Comparison of ENCODE assay signal across 29 cellular contexts in genomic region chr15:79194386-79194785, GRCh38.
"Had no signal": no experiment of that assay in that cellular context is flagged by ENCODE, and none has a peak within 500 bp of the region (broad histone marks: within the 10 kb centered on the region; RNA-seq: fewer than 3 reads in every experiment).

No MANE protein-coding gene starts in this region.

- H3K4me3 ChIP-seq: pancreas, prostate gland, right lobe of liver, sigmoid colon, skin epidermis, smooth muscle cell, spleen, suprapubic skin, testis, tibial artery, transverse colon, upper lobe of right lung, uterus had no signal

- H3K36me3 ChIP-seq: neutrophil, pancreas, prostate gland, right lobe of liver, sigmoid colon, spleen, suprapubic skin, tibial artery, transverse colon, upper lobe of right lung, uterus had no signal

- H3K9me3 ChIP-seq: neutrophil, pancreas, prostate gland, right lobe of liver, sigmoid colon, spleen, suprapubic skin, testis, tibial artery, transverse colon, upper lobe of right lung, uterus had no signal

- H3K27me3 ChIP-seq: right lobe of liver, sigmoid colon, testis, uterus had no signal

- H3K4me2 ChIP-seq: smooth muscle cell had no signal

- ATAC-seq: naive thymus-derived CD8-positive, alpha-beta T cell; natural killer cell treated with Interleukin-12 subunit alpha and Interleukin-12 subunit beta and Interleukin-15 and Interleukin-18, amount 100 ng/mL, for 72 hours; pancreas; right cardiac atrium; right lobe of liver; stimulated activated memory B cell treated with anti-CD40 and anti-IgM and Interleukin-4, amounts not matched to agents 10 μg/mL and 1 μg/mL and 100 μg/mL, for 72 hours; stimulated activated naive CD8-positive, alpha-beta T cell treated with anti-CD3 and anti-CD28 coated beads, Interleukin-15, amount 100 ng/mL, for 72 hours; stimulated activated naive CD8-positive, alpha-beta T cell treated with anti-CD3 and anti-CD28 coated beads, Interleukin-15, Interleukin-2, amounts not matched to agents 100 U/mL and 50 U/mL, for 24 hours; upper lobe of right lung had no signal

- DNase-seq: naive thymus-derived CD8-positive, alpha-beta T cell; nephron progenitor cell; nucleus accumbens; pancreas; right cardiac atrium; right lobe of liver; sigmoid colon; spleen; stimulated activated CD4-positive, alpha-beta T cell treated with anti-CD3 and anti-CD28 coated beads, Interleukin-12 subunit alpha, Interleukin-12 subunit beta, amount 100 ng/mL, for 4 hours; stimulated activated CD4-positive, alpha-beta T cell treated with anti-CD3 and anti-CD28 coated beads, Interleukin-1b, Interleukin-23, amount 100 ng/mL, for 48 hours; stimulated activated CD4-positive, alpha-beta T cell treated with anti-CD3 and anti-CD28 coated beads, Interleukin-4, amount 100 ng/mL, for 1 hour; stimulated activated CD4-positive, alpha-beta T cell treated with anti-CD3 and anti-CD28 coated beads, Interleukin-4, amount 100 ng/mL, for 4 hours; stimulated activated CD8-positive, alpha-beta memory T cell treated with anti-CD3 and anti-CD28 coated beads, Interleukin-4, amount 100 ng/mL, for 48 hours; stimulated activated naive CD4-positive, alpha-beta T cell; stimulated activated naive CD8-positive, alpha-beta T cell treated with anti-CD3 and anti-CD28 coated beads, Interleukin-15, amount 100 ng/mL, for 72 hours; stimulated activated naive CD8-positive, alpha-beta T cell treated with anti-CD3 and anti-CD28 coated beads, Interleukin-15, Interleukin-2, amounts not matched to agents 100 U/mL and 50 U/mL, for 24 hours; substantia nigra; testis; tibial artery; transverse colon; upper lobe of right lung; uterus had no signal

- H3K4me1 ChIP-seq: pancreas, prostate gland, right lobe of liver, sigmoid colon, spleen, suprapubic skin, testis, tibial artery, transverse colon, upper lobe of right lung, uterus had no signal

- FAIRE-seq: pancreas had no signal

- H3K27ac ChIP-seq: neutrophil, pancreas, prostate gland, right lobe of liver, sigmoid colon, skin epidermis, spleen, suprapubic skin, testis, tibial artery, transverse colon, upper lobe of right lung, uterus had no signal
